ENCODE assay signal across 1 cellular context in the genomic region with DNA sequence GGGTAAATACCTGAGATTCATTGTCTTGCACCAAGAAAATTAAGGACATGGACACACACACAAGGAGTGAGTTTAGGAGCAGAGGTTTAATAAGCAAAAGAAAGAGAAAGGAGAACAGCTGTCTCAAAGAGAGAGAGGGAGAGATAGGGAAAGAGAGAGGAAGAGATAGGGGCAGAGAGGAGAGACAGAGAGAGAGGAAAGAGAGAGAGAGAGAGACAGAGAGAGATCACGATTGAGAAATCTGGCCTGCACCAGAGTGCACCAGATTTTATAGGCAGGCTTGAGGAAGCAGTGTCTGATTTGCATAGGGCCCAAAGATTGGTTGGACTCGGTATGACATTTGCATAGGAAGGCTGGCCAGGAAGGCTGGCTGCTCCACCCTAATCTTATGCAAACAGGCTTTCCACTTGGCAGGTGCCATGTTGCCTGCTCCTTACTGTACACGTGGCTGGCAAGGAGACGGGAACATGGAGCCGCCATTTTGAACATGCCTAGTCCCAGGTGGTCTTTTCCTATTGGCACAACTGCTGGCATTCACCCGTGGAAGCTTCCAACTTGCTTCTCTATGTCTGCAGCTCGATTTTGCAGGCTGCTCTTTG.
TF ChIP-seq lines count a peak whose summit lies in the region.

No MANE protein-coding gene starts in this region.

TF ChIP-seq in GM23338, 12 proteins besides CTCF, POLR2A, EP300 and RAD21 (continued from another document):
- TF ChIP-seq ZNF331 (CRISPR knock-in tag; IDR thresholded peaks at IDR 0.05; ENCODE audit: low read depth): no peak
- TF ChIP-seq, protein P1, sequence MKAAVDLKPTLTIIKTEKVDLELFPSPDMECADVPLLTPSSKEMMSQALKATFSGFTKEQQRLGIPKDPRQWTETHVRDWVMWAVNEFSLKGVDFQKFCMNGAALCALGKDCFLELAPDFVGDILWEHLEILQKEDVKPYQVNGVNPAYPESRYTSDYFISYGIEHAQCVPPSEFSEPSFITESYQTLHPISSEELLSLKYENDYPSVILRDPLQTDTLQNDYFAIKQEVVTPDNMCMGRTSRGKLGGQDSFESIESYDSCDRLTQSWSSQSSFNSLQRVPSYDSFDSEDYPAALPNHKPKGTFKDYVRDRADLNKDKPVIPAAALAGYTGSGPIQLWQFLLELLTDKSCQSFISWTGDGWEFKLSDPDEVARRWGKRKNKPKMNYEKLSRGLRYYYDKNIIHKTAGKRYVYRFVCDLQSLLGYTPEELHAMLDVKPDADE (IDR thresholded peaks at IDR 0.05): no peak
- no peak for TF ChIP-seq NANOG (IDR thresholded peaks at IDR 0.05; ENCODE audit: borderline replicate concordance)
- TF ChIP-seq STAT1 (IDR thresholded peaks at IDR 0.05; ENCODE audit: unreplicated experiment): no peak
- no peak for TF ChIP-seq JUNB (IDR thresholded peaks at IDR 0.05; ENCODE audit: unreplicated experiment)
- TF ChIP-seq EZH2 (IDR thresholded peaks at IDR 0.05; ENCODE audit: low read depth, unreplicated experiment): no peak
